Comparison of ENCODE assay signal across 17 cellular contexts in genomic region chrX:12269484-12269883, GRCh38.
DNase-seq lines count a peak whose midpoint lies in the region; ATAC-seq, FAIRE-seq and TF ChIP-seq lines count a peak whose summit lies in the region.
"Had no signal": no experiment of that assay in that cellular context is flagged by ENCODE, and none has a peak within 500 bp of the region (broad histone marks: within the 10 kb centered on the region; RNA-seq: fewer than 3 reads in every experiment).

No MANE protein-coding gene starts in this region.

- H3K27ac ChIP-seq in IMR-90 (ENCODE audit: insufficient read depth, low read length) = no peak overlapping the region
- no peak overlapping the region for H3K27ac ChIP-seq in RWPE2 (ENCODE audit: poor library complexity, severe bottlenecking)
- H3K27ac ChIP-seq: colonic mucosa, prostate gland had no signal

- no peak overlapping the region for H2BK20ac ChIP-seq in IMR-90 (ENCODE audit: low read depth, low read length)

- no peak overlapping the region for H3K56ac ChIP-seq in IMR-90 (ENCODE audit: extremely low read depth, insufficient read depth, low read length)

- H3K4ac ChIP-seq in IMR-90 (ENCODE audit: low read depth, low read length) = no peak overlapping the region

- no peak overlapping the region for H2BK120ac ChIP-seq in IMR-90 (ENCODE audit: low read depth, low read length)

- H2AK5ac ChIP-seq in IMR-90 (ENCODE audit: low read depth, low read length) = no peak overlapping the region

- intact Hi-C loops in IMR-90 (cut with micrococcal nuclease) = no loop called here

- H2AK9ac ChIP-seq in IMR-90 (replicated peaks; ENCODE audit: low read depth, low read length, poor library complexity) = no peak overlapping the region

- H3K36me3 ChIP-seq in IMR-90 (ENCODE audit: control insufficient read depth, insufficient read depth, low read length) (no peaks in the 10 kb centered on the region), RWPE2 (ENCODE audit: low read depth) (no peaks in the 10 kb centered on the region)
- H3K36me3 ChIP-seq: colonic mucosa, prostate gland had no signal

- H3K4me2 ChIP-seq in IMR-90 (ENCODE audit: low read depth, low read length) = no peak overlapping the region

- no peaks in the 10 kb centered on the region for H3K79me1 ChIP-seq in IMR-90 (ENCODE audit: low read depth in 1 of 2, low read length in 2 of 2)

- H3K4me3 ChIP-seq in IMR-90 (ENCODE audit: insufficient read depth, low read depth, low read length) (no peak overlapping the region), RWPE2 (ENCODE audit: severe bottlenecking) (no peak overlapping the region), fibroblast of villous mesenchyme (ENCODE audit: low read depth, low read length) (no peak overlapping the region)
- H3K4me3 ChIP-seq: colonic mucosa, prostate gland had no signal

- in situ Hi-C loops in IMR-90 (cut with MboI; ENCODE audit: low sequenced_read_pairs) = no loop called here

- H4K5ac ChIP-seq in IMR-90 (ENCODE audit: low read depth, low read length) = no peak overlapping the region

- H3K27me3 ChIP-seq in IMR-90 (ENCODE audit: control insufficient read depth, insufficient read depth, low read length) (no peaks in the 10 kb centered on the region), RWPE2 (ENCODE audit: insufficient read depth, poor library complexity, severe bottlenecking) (no peaks in the 10 kb centered on the region)
- H3K27me3 ChIP-seq: colonic mucosa had no signal

- no peak overlapping the region for H2BK15ac ChIP-seq in IMR-90 (ENCODE audit: low read depth, low read length)

- POLR2A ChIA-PET in IMR-90 (lab: Charles Lee; ENCODE audit: unreplicated experiment) = no interaction called here

- H3K9me1 ChIP-seq in IMR-90 (ENCODE audit: insufficient read depth, low read length) = no peaks in the 10 kb centered on the region

- no peak overlapping the region for H2AFZ ChIP-seq in IMR-90 (replicated peaks; ENCODE audit: low read length, poor library complexity)

- no peak for TF ChIP-seq RAD21 in IMR-90 (IDR thresholded peaks at IDR 0.05; ENCODE audit: low read length)

- CTCF ChIA-PET in IMR-90 (lab: Yijun Ruan, JAX) = no interaction called here

- H4K91ac ChIP-seq in IMR-90 (ENCODE audit: insufficient read depth, low read depth, low read length) = no peak overlapping the region

- H3K9me3 ChIP-seq in IMR-90 (ENCODE audit: control insufficient read depth, insufficient read depth, low read length) (no peaks in the 10 kb centered on the region), RWPE2 (ENCODE audit: severe bottlenecking) (no peaks in the 10 kb centered on the region)
- H3K9me3 ChIP-seq: colonic mucosa, prostate gland had no signal

- no peak overlapping the region for H3K23ac ChIP-seq in IMR-90 (ENCODE audit: low read depth, low read length)

- no peak for TF ChIP-seq POLR2A in IMR-90 (IDR thresholded peaks at IDR 0.05; ENCODE audit: low read depth, low read length)

- no peak overlapping the region for H3K9ac ChIP-seq in IMR-90 (ENCODE audit: low read depth, low read length)

- ATAC-seq in IMR-90 (ENCODE audit: low read depth) = 0 out of 2 replicates have a peak, but pooled peaks have one; percentile 32
- no peak for ATAC-seq in RWPE2 (ENCODE audit: low read depth)
- ATAC-seq in GM18870 (IDR thresholded peaks at IDR 0.05; ENCODE audit: unreplicated experiment) = no peak
- ATAC-seq: natural killer cell treated with Interleukin-12 subunit alpha and Interleukin-12 subunit beta and Interleukin-15 and Interleukin-18, amount 100 ng/mL, for 72 hours had no signal

- no peak for FAIRE-seq in D721Med (lab: Jason Lieb, UNC)
- FAIRE-seq: H54 had no signal

- H2BK5ac ChIP-seq in IMR-90 (ENCODE audit: low read depth, low read length, poor library complexity, severe bottlenecking) = no peak overlapping the region

- DNase-seq in D721Med (ENCODE audit: insufficient read length, low spot score) (no peak), IMR-90 (no peak), RWPE2 (ENCODE audit: low spot score) (no peak), fibroblast of villous mesenchyme (ENCODE audit: low read depth) (peak; percentile 8), C1 segment of cervical spinal cord (lab: John Stamatoyannopoulos, UW) (no peak), kidney glomerular epithelial cell (lab: John Stamatoyannopoulos, UW) (no peak)
- DNase-seq: activated naive CD4-positive, alpha-beta T cell treated with Interleukin-2 at 50 U/mL for 16 hours; activated T-cell treated with anti-CD3 and anti-CD28 coated beads for 4 hours; colonic mucosa; DMS153; KG1; NCI-H1694; NCI-H345 had no signal

- WGBS in IMR-90 (ENCODE audit: extremely low coverage in 2 of 2, insufficient read length in 1 of 2), 2 experiments = no CpG with 5 or more reads among the region's 2 CpGs

- no TSS peak for BruUV-seq in IMR-90 (replicated peaks; lab: Mats Ljungman, UMichigan)

- H4K8ac ChIP-seq in IMR-90 (ENCODE audit: low read depth in 2 of 2, low read length in 2 of 2) = no peak overlapping the region

- H3K4me1 ChIP-seq in IMR-90 (ENCODE audit: control insufficient read depth, insufficient read depth, low read length) (peaks cover 2% of the 10 kb centered on the region; the same call in 1 of the 2 replicates), RWPE2 (ENCODE audit: insufficient read depth, poor library complexity, severe bottlenecking) (no peaks in the 10 kb centered on the region)
- H3K4me1 ChIP-seq: colonic mucosa, prostate gland had no signal

- peak; percentile 10 for TF ChIP-seq CTCF in D721Med (IDR thresholded peaks at IDR 0.05; ENCODE audit: insufficient read depth, missing control alignments)
- no peak for TF ChIP-seq CTCF in IMR-90 (conservative IDR thresholded peaks at IDR 0.05; ENCODE audit: low read depth, low read length)
- peak; percentile 39 for TF ChIP-seq CTCF in RWPE2 (IDR thresholded peaks at IDR 0.05; ENCODE audit: poor library complexity, severe bottlenecking)
- TF ChIP-seq CTCF in fibroblast of villous mesenchyme (IDR thresholded peaks at IDR 0.05; ENCODE audit: insufficient read depth, low read depth, low read length) = no peak

- no peaks in the 10 kb centered on the region for H4K20me1 ChIP-seq in IMR-90 (ENCODE audit: insufficient read depth, low read length)

- dilution Hi-C loops in IMR-90 (cut with HindIII; ENCODE audit: low sequenced_read_pairs, unreplicated experiment) = no loop called here

- H3K18ac ChIP-seq in IMR-90 (ENCODE audit: low read depth, low read length) = no peak overlapping the region

- no peak overlapping the region for H3K14ac ChIP-seq in IMR-90 (replicated peaks; ENCODE audit: low read depth, low read length)

TF ChIP-seq in IMR-90, 13 proteins besides CTCF, POLR2A, EP300 and RAD21:
- TF ChIP-seq SMC3 (IDR thresholded peaks at IDR 0.05; ENCODE audit: low read depth, low read length) = no peak
- TF ChIP-seq, protein P1, sequence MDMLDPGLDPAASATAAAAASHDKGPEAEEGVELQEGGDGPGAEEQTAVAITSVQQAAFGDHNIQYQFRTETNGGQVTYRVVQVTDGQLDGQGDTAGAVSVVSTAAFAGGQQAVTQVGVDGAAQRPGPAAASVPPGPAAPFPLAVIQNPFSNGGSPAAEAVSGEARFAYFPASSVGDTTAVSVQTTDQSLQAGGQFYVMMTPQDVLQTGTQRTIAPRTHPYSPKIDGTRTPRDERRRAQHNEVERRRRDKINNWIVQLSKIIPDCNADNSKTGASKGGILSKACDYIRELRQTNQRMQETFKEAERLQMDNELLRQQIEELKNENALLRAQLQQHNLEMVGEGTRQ (IDR thresholded peaks at IDR 0.05; ENCODE audit: low read depth, low read length) = no peak
- no peak for TF ChIP-seq BHLHE40 (IDR thresholded peaks at IDR 0.05; ENCODE audit: low read depth, low read length)
- no peak for TF ChIP-seq RCOR1 (IDR thresholded peaks at IDR 0.05; ENCODE audit: insufficient replicate concordance, low read length)
- TF ChIP-seq RFX5 (IDR thresholded peaks at IDR 0.05; ENCODE audit: low read depth, low read length) = no peak
- no peak for TF ChIP-seq NFE2L2 (IDR thresholded peaks at IDR 0.05; ENCODE audit: low read depth, low read length)
- TF ChIP-seq MAZ (IDR thresholded peaks at IDR 0.05; ENCODE audit: borderline replicate concordance, low read depth, low read length) = no peak

Comparison
In these comparisons a context has a peak if more than half of its experiments do, and no peak if none do; other contexts are left out.
1. CTCF ChIP-seq: peak in D721Med (single experiment) and RWPE2 (single experiment); none in IMR-90 (single experiment) and fibroblast of villous mesenchyme (single experiment).